Comparison of ENCODE assay signal across 1 cellular context in the genomic region with DNA sequence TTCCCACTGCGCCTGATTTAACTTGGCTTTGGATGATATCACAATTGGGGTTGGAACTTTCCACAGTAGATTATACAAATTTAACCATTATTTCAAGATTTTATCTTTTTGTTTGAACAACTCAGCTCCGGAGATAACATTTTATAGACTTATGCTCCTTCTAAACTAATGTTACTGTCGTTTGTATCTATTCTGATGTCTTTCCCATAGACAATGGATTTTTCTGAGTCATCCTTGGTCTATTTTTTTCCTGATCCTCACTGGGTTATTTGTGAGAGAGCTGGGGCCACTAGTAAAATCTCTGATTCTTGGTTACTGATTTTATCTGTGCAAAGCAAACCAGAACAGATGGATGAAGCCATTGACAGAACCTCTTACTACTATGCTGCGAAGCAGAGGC.
TF ChIP-seq lines count a peak whose summit lies in the region.

No MANE protein-coding gene starts in this region.

TF ChIP-seq in SK-N-SH, 30 proteins besides CTCF, POLR2A, EP300 and RAD21 (continued from another document):
- no peak for TF ChIP-seq CHD2 (IDR thresholded peaks at IDR 0.05; ENCODE audit: low read length, partially characterized antibody)
- TF ChIP-seq FOXM1 (IDR thresholded peaks at IDR 0.05; ENCODE audit: low read depth): peak; percentile 43; the same call in 1 of the 2 replicates
- TF ChIP-seq RXRA (IDR thresholded peaks at IDR 0.05; ENCODE audit: borderline replicate concordance, low read depth): 0 out of 2 replicates have a peak, but pooled peaks have one; percentile 16
- no peak for TF ChIP-seq POLR2AphosphoS5 (IDR thresholded peaks at IDR 0.05; ENCODE audit: low read depth, low read length)
- 0 out of 2 replicates have a peak, but pooled peaks have one; percentile 38 for TF ChIP-seq TEAD4 (IDR thresholded peaks at IDR 0.05; ENCODE audit: borderline replicate concordance, insufficient read depth)
- TF ChIP-seq TCF12 (IDR thresholded peaks at IDR 0.05): peak; percentile 61
- no peak for TF ChIP-seq RCOR1 (IDR thresholded peaks at IDR 0.05; ENCODE audit: low read length)
- no peak for TF ChIP-seq MXI1 (IDR thresholded peaks at IDR 0.05; ENCODE audit: low read depth, low read length)
- no peak for TF ChIP-seq RFX5 (IDR thresholded peaks at IDR 0.05; ENCODE audit: low read length)
- TF ChIP-seq, protein P1, sequence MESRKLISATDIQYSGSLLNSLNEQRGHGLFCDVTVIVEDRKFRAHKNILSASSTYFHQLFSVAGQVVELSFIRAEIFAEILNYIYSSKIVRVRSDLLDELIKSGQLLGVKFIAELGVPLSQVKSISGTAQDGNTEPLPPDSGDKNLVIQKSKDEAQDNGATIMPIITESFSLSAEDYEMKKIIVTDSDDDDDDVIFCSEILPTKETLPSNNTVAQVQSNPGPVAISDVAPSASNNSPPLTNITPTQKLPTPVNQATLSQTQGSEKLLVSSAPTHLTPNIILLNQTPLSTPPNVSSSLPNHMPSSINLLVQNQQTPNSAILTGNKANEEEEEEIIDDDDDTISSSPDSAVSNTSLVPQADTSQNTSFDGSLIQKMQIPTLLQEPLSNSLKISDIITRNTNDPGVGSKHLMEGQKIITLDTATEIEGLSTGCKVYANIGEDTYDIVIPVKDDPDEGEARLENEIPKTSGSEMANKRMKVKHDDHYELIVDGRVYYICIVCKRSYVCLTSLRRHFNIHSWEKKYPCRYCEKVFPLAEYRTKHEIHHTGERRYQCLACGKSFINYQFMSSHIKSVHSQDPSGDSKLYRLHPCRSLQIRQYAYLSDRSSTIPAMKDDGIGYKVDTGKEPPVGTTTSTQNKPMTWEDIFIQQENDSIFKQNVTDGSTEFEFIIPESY (IDR thresholded peaks at IDR 0.05; ENCODE audit: borderline replicate concordance, low read depth): 0 out of 2 replicates have a peak, but pooled peaks have one; percentile 29
TF ChIP-seq in SK-N-SH: peak in this region for 9.
